Comparison of ENCODE assay signal across 24 cellular contexts in genomic region chr12:72081787-72082186, GRCh38.
A peak's percentile ranks its signal among the peaks of the same experiment; 100 is the strongest.
DNase-seq lines count a peak whose midpoint lies in the region; ATAC-seq and TF ChIP-seq lines count a peak whose summit lies in the region.
"Had no signal": no experiment of that assay in that cellular context is flagged by ENCODE, and none has a peak within 500 bp of the region (broad histone marks: within the 10 kb centered on the region; RNA-seq: fewer than 3 reads in every experiment).

No MANE protein-coding gene starts in this region.

- ATAC-seq in mucosa of descending colon, result no peak
- ATAC-seq: A549; foreskin keratinocyte; stimulated activated effector memory CD8-positive, alpha-beta T cell treated with anti-CD3 and anti-CD28 coated beads, Interleukin-12 subunit alpha, Interleukin-12 subunit beta, amount 100 ng/mL, for 72 hours had no signal

- peak; percentile 13 for DNase-seq in NCI-H2171 treated with DMSO at 0.1 percent for 48 hours (lab: John Stamatoyannopoulos, UW)
- no peak for DNase-seq in NCI-H2171 (lab: John Stamatoyannopoulos, UW)
- peak; percentile 55 for DNase-seq in NCI-H446 treated with DMSO at 0.1 percent for 48 hours (lab: John Stamatoyannopoulos, UW)
- DNase-seq in fibroblast of the aortic adventitia (ENCODE audit: low read depth), result peak; percentile 5
- no peak for DNase-seq in DMS53 (lab: John Stamatoyannopoulos, UW)
- DNase-seq in stimulated activated CD4-positive, alpha-beta T cell treated with anti-CD3 and anti-CD28 coated beads, Interleukin-2, amount 100 ng/mL, for 24 hours, result no peak
- DNase-seq in activated CD4-positive, alpha-beta T cell treated with anti-CD3 and anti-CD28 coated beads for 1 hour, result no peak
- no peak for DNase-seq in mucosa of descending colon
- DNase-seq: activated CD4-positive, alpha-beta memory T cell treated with anti-CD3 and anti-CD28 coated beads for 36 hours; activated CD8-positive, alpha-beta memory T cell treated with anti-CD3 and anti-CD28 coated beads, Interleukin-2, amount 50 U/mL, for 48 hours; activated naive CD4-positive, alpha-beta T cell treated with Interleukin-2 at 50 U/mL for 16 hours; CD4-positive, alpha-beta memory T cell; central memory CD4-positive, alpha-beta T cell; erythroblast; foreskin keratinocyte; HCEC 1CT; KBM-7; NCI-H1417 treated with DMSO at 0.1 percent for 48 hours; NCI-H510A treated with DMSO at 0.1 percent for 48 hours; NK-92 treated with Interleukin-12 subunit alpha and Interleukin-12 subunit beta, amount 100 ng/mL, for 24 hours; stimulated activated CD4-positive, alpha-beta T cell treated with anti-CD3 and anti-CD28 coated beads, Interleukin-15, amount 100 ng/mL, for 24 hours; T-helper 1 cell had no signal

- H3K4me1 ChIP-seq in mucosa of descending colon (ENCODE audit: low read depth), result no peaks in the 10 kb centered on the region
- H3K4me1 ChIP-seq: A549, foreskin keratinocyte had no signal

- no peak overlapping the region for H3K4me3 ChIP-seq in fibroblast of the aortic adventitia (ENCODE audit: low read depth, low read length)
- no peak overlapping the region for H3K4me3 ChIP-seq in mucosa of descending colon
- H3K4me3 ChIP-seq: A549 had no signal

- no peak for TF ChIP-seq CTCF in fibroblast of the aortic adventitia (IDR thresholded peaks at IDR 0.05; ENCODE audit: insufficient read depth, low read length)
- no peak for TF ChIP-seq CTCF in mucosa of descending colon (IDR thresholded peaks at IDR 0.05)

- intact Hi-C loops in mucosa of descending colon (cut with DNase I, micrococcal nuclease), result no loop called here

- H3K36me3 ChIP-seq in mucosa of descending colon (ENCODE audit: low read depth), result no peaks in the 10 kb centered on the region

- H3K9me3 ChIP-seq in mucosa of descending colon, result no peaks in the 10 kb centered on the region
- H3K9me3 ChIP-seq: A549 had no signal

Comparison
In these comparisons a context has a peak if more than half of its experiments do, and no peak if none do; other contexts are left out.
1. DNase-seq: peak in NCI-H2171 treated with DMSO at 0.1 percent for 48 hours (single experiment), NCI-H446 treated with DMSO at 0.1 percent for 48 hours (single experiment) and fibroblast of the aortic adventitia (single experiment); none in NCI-H2171 (single experiment), DMS53 (single experiment), stimulated activated CD4-positive, alpha-beta T cell treated with anti-CD3 and anti-CD28 coated beads, Interleukin-2, amount 100 ng/mL, for 24 hours (0 of 2), activated CD4-positive, alpha-beta T cell treated with anti-CD3 and anti-CD28 coated beads for 1 hour (single experiment) and mucosa of descending colon (0 of 3).